9 cellular contexts compared by ENCODE assay signal in the genomic region with DNA sequence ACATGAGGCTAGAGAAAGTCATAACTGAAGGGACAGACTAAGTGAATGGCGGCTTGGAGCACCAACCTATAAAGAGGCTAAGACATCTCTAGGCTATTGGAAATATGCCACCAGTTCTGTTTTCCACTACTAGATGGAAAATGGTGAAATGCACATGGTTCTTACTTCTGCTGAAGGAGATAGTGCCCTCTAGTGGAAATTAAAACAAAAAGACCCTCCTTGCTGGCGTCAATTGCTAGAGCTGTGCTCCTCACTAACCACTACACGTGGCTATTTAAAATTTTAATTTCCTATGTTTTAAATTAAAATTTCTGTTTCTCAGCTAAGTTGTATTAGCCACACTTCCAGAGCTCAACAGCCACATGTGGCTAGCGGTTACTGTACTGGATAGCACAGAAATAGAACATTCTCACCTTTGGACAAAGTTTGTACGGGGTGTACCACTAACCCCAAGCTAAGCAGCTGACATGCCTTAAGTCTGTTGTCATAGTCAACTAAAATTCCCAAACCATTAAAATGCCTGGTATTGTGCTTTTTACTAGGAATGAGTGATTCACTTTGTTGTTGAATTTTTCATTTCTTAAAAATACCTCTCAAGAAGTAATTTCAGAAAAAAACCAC. TPM values are rescaled to one million over a fixed set of nuclear protein-coding genes. Genes with fewer than 3 reads are reported as not detected.
A peak's percentile ranks its signal among the peaks of the same experiment; 100 is the strongest.
DNase-seq lines count a peak whose midpoint lies in the region; ATAC-seq and TF ChIP-seq lines count a peak whose summit lies in the region.
"Had no signal": no experiment of that assay in that cellular context is flagged by ENCODE, and none has a peak within 500 bp of the region (broad histone marks: within the 10 kb centered on the region; RNA-seq: fewer than 3 reads in every experiment).

No MANE protein-coding gene starts in this region.

- H3K79me2 ChIP-seq in KMS-11 (ENCODE audit: insufficient read depth, low read depth): no peaks in the 10 kb centered on the region

- no peaks in the 10 kb centered on the region for H3K9me3 ChIP-seq in Peyer's patch
- no peaks in the 10 kb centered on the region for H3K9me3 ChIP-seq in upper lobe of right lung

- no peak overlapping the region for H3K9ac ChIP-seq in KMS-11

- H3K27ac ChIP-seq in KMS-11 (no peak overlapping the region), Peyer's patch (no peak overlapping the region), upper lobe of right lung (no peak overlapping the region)

- DNase-seq in DMS 273 (lab: John Stamatoyannopoulos, UW; ENCODE audit: unreplicated experiment) (peak; percentile 51), Peyer's patch (no peak), fibroblast of gingiva (ENCODE audit: low read depth) (peak; percentile 13), upper lobe of right lung (no peak)
- DNase-seq in stimulated activated CD4-positive, alpha-beta T cell treated with anti-CD3 and anti-CD28 coated beads, Interleukin-1b, Interleukin-23, amount 100 ng/mL, for 48 hours: no peak
- no peak for DNase-seq in stimulated activated CD4-positive, alpha-beta T cell treated with anti-CD3 and anti-CD28 coated beads, Interleukin-2, amount 100 ng/mL, for 24 hours

- H3K4me1 ChIP-seq in KMS-11 (ENCODE audit: low read depth, poor library complexity, severe bottlenecking): no peaks in the 10 kb centered on the region
- H3K4me1 ChIP-seq in Peyer's patch: no peaks in the 10 kb centered on the region
- H3K4me1 ChIP-seq in upper lobe of right lung: no peaks in the 10 kb centered on the region

- H3K4me3 ChIP-seq in KMS-11 (IDR thresholded peaks at IDR 0.05; ENCODE audit: insufficient read depth, low read depth, low read length): no peak overlapping the region
- no peak overlapping the region for H3K4me3 ChIP-seq in Peyer's patch
- H3K4me3 ChIP-seq in upper lobe of right lung: no peak overlapping the region

- peak; percentile 89 for ATAC-seq in GM19035 (IDR thresholded peaks at IDR 0.05; ENCODE audit: unreplicated experiment)
- ATAC-seq in upper lobe of right lung: peak; percentile 35

- no peaks in the 10 kb centered on the region for H3K36me3 ChIP-seq in KMS-11 (ENCODE audit: insufficient read depth)
- no peaks in the 10 kb centered on the region for H3K36me3 ChIP-seq in Peyer's patch
- H3K36me3 ChIP-seq in upper lobe of right lung: no peaks in the 10 kb centered on the region

- TF ChIP-seq POLR2A in Peyer's patch (IDR thresholded peaks at IDR 0.05): no peak

- no peaks in the 10 kb centered on the region for H3K27me3 ChIP-seq in KMS-11 (ENCODE audit: insufficient read depth, low read depth)
- H3K27me3 ChIP-seq in Peyer's patch: no peaks in the 10 kb centered on the region
- peaks cover 25% of the 10 kb centered on the region for H3K27me3 ChIP-seq in upper lobe of right lung

- intact Hi-C loops in upper lobe of right lung (cut with DNase I): no loop called here

- no peaks in the 10 kb centered on the region for H4K20me1 ChIP-seq in KMS-11 (ENCODE audit: insufficient read depth)

- TF ChIP-seq CTCF in KMS-11 (conservative IDR thresholded peaks at IDR 0.05; ENCODE audit: low read depth, low read length) (peak; percentile 55), Peyer's patch (IDR thresholded peaks at IDR 0.05) (peak in 4 of 6 experiments; percentile 35 to 41 (median 36)), upper lobe of right lung (IDR thresholded peaks at IDR 0.05) (peak; percentile 38)

- no peak overlapping the region for H3K4me2 ChIP-seq in KMS-11

- no peak overlapping the region for H2AFZ ChIP-seq in KMS-11 (ENCODE audit: low read depth)

RNA-seq across cellular contexts. Expression of gene CALCA, which starts 34.1 kb away (rescaled TPM):
- not detected for total RNA-seq in Peyer's patch
- total RNA-seq in upper lobe of right lung: not detected
- total RNA-seq: activated CD8-positive, alpha-beta memory T cell treated with anti-CD3 and anti-CD28 coated beads for 36 hours had no signal

Comparison
In these comparisons a context has a peak if more than half of its experiments do, and no peak if none do; other contexts are left out.
1. DNase-seq: peak in DMS 273 (single experiment) and fibroblast of gingiva (single experiment); none in Peyer's patch (0 of 3), upper lobe of right lung (single experiment), stimulated activated CD4-positive, alpha-beta T cell treated with anti-CD3 and anti-CD28 coated beads, Interleukin-1b, Interleukin-23, amount 100 ng/mL, for 48 hours (single experiment) and stimulated activated CD4-positive, alpha-beta T cell treated with anti-CD3 and anti-CD28 coated beads, Interleukin-2, amount 100 ng/mL, for 24 hours (0 of 2).
2. Peak in every context shown above with its lines, with median percentiles within 50 percentile points of each other: CTCF ChIP-seq.